Comparison of ENCODE assay signal across 1 cellular context in the genomic region with DNA sequence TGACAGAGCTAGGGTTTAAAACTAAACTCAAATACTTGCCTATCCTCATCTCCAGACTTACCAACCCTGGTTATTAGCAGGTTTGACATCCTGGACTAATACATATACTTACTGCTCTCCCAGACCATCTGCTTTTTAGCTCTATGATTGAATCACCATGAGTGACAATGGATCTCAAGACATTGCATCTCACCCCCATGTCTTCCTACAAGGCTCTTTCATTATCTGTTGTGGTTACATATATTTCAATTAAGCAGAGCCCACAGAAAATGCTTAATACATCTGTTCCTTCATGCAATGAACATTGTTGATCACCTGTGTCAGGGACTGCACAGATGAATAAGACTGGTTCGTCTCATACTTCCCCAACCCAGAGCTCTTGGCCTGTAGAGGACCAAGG.
TF ChIP-seq lines count a peak whose summit lies in the region.

No MANE protein-coding gene starts in this region.

TF ChIP-seq in GM12878, 131 proteins besides CTCF, POLR2A, EP300 and RAD21:
- TF ChIP-seq, protein P1, sequence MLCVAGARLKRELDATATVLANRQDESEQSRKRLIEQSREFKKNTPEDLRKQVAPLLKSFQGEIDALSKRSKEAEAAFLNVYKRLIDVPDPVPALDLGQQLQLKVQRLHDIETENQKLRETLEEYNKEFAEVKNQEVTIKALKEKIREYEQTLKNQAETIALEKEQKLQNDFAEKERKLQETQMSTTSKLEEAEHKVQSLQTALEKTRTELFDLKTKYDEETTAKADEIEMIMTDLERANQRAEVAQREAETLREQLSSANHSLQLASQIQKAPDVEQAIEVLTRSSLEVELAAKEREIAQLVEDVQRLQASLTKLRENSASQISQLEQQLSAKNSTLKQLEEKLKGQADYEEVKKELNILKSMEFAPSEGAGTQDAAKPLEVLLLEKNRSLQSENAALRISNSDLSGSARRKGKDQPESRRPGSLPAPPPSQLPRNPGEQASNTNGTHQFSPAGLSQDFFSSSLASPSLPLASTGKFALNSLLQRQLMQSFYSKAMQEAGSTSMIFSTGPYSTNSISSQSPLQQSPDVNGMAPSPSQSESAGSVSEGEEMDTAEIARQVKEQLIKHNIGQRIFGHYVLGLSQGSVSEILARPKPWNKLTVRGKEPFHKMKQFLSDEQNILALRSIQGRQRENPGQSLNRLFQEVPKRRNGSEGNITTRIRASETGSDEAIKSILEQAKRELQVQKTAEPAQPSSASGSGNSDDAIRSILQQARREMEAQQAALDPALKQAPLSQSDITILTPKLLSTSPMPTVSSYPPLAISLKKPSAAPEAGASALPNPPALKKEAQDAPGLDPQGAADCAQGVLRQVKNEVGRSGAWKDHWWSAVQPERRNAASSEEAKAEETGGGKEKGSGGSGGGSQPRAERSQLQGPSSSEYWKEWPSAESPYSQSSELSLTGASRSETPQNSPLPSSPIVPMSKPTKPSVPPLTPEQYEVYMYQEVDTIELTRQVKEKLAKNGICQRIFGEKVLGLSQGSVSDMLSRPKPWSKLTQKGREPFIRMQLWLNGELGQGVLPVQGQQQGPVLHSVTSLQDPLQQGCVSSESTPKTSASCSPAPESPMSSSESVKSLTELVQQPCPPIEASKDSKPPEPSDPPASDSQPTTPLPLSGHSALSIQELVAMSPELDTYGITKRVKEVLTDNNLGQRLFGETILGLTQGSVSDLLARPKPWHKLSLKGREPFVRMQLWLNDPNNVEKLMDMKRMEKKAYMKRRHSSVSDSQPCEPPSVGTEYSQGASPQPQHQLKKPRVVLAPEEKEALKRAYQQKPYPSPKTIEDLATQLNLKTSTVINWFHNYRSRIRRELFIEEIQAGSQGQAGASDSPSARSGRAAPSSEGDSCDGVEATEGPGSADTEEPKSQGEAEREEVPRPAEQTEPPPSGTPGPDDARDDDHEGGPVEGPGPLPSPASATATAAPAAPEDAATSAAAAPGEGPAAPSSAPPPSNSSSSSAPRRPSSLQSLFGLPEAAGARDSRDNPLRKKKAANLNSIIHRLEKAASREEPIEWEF (IDR thresholded peaks at IDR 0.05; ENCODE audit: insufficient replicate concordance, low read depth, low read length) = no peak
- TF ChIP-seq POU2F2 (IDR thresholded peaks at IDR 0.05; ENCODE audit: borderline replicate concordance, low read depth, low read length) (no peak), LARP7 (IDR thresholded peaks at IDR 0.05) (no peak)
